ENCODE assay signal across 14 cellular contexts in genomic region chr12:59619461-59620240, GRCh38. TPM values are rescaled to one million over a fixed set of nuclear protein-coding genes. Genes with fewer than 3 reads are reported as not detected.
DNase-seq lines count a peak whose midpoint lies in the region; ATAC-seq and TF ChIP-seq lines count a peak whose summit lies in the region.
"Had no signal": no experiment of that assay in that cellular context is flagged by ENCODE, and none has a peak within 500 bp of the region (broad histone marks: within the 10 kb centered on the region; RNA-seq: fewer than 3 reads in every experiment).

No MANE protein-coding gene starts in this region.

- peak; percentile 79 for ATAC-seq in activated CD4-positive, alpha-beta T cell treated with anti-CD3 and anti-CD28 coated beads for 36 hours
- ATAC-seq in GM21423 (IDR thresholded peaks at IDR 0.05; ENCODE audit: unreplicated experiment) (peak; percentile 56), HG03442 (IDR thresholded peaks at IDR 0.05; ENCODE audit: unreplicated experiment) (peak; percentile 46), naive B cell (ENCODE audit: low read depth in 2 of 2) (peak; percentile 27 to 42), HG03139 (IDR thresholded peaks at IDR 0.05; ENCODE audit: unreplicated experiment) (no peak)

- no peaks in the 10 kb centered on the region for H3K4me1 ChIP-seq in endodermal cell (ENCODE audit: control insufficient read depth, insufficient read depth, low read length)

- no peak overlapping the region for H3K9ac ChIP-seq in endodermal cell (ENCODE audit: extremely low read depth, low read length, poor library complexity, severe bottlenecking)

- H3K27me3 ChIP-seq in endodermal cell (ENCODE audit: control insufficient read depth, insufficient read depth, low read length, poor library complexity, severe bottlenecking) = no peaks in the 10 kb centered on the region

- no peaks in the 10 kb centered on the region for H3K9me3 Mint-ChIP-seq in activated CD4-positive, alpha-beta T cell treated with anti-CD3 and anti-CD28 coated beads for 36 hours (ENCODE audit: low read depth)
- H3K9me3 Mint-ChIP-seq in naive B cell (peaks cover 0 to 2% (median 0%) of the 10 kb centered on the region in 7 donors), endodermal cell (no peaks in the 10 kb centered on the region)

- no peak overlapping the region for H3K27ac Mint-ChIP-seq in activated CD4-positive, alpha-beta T cell treated with anti-CD3 and anti-CD28 coated beads for 36 hours
- H3K27ac Mint-ChIP-seq in naive B cell = peak overlapping the region in 5 of 6 donors; percentile 13 to 56 (median 35)
- no peak overlapping the region for H3K27ac Mint-ChIP-seq in endodermal cell

- intact Hi-C loops in activated CD4-positive, alpha-beta T cell treated with anti-CD3 and anti-CD28 coated beads for 36 hours (cut with DNase I, micrococcal nuclease) = no loop called here

- 67 to 80% methylated on average over 1 of the region's 1 CpG for WGBS in endodermal cell (ENCODE audit: insufficient coverage in 1 of 2, insufficient read length in 1 of 2), 2 experiments

- CTCF ChIA-PET in activated CD4-positive, alpha-beta T cell treated with anti-CD3 and anti-CD28 coated beads for 36 hours (lab: Charles Lee) = no interaction called here

- no peak overlapping the region for H3K4me3 Mint-ChIP-seq in activated CD4-positive, alpha-beta T cell treated with anti-CD3 and anti-CD28 coated beads for 36 hours
- peak overlapping the region in 5 of 8 donors; percentile 22 to 69 (median 59) for H3K4me3 Mint-ChIP-seq in naive B cell
- H3K4me3 Mint-ChIP-seq in endodermal cell = no peak overlapping the region

- H3K4me3 ChIP-seq in endodermal cell (ENCODE audit: low read length) = no peak overlapping the region

- H3K36me3 Mint-ChIP-seq in activated CD4-positive, alpha-beta T cell treated with anti-CD3 and anti-CD28 coated beads for 36 hours (ENCODE audit: low read depth) = peaks cover 5% of the 10 kb centered on the region
- H3K36me3 Mint-ChIP-seq in naive B cell (no peaks in the 10 kb centered on the region), endodermal cell (ENCODE audit: low read depth) (no peaks in the 10 kb centered on the region)

- H3K9me3 ChIP-seq in endodermal cell (ENCODE audit: control insufficient read depth, low read length) = no peaks in the 10 kb centered on the region

- H3K36me3 ChIP-seq in endodermal cell (ENCODE audit: control insufficient read depth, insufficient read depth, low read length) = no peaks in the 10 kb centered on the region

- peaks cover 52% of the 10 kb centered on the region for H3K4me1 Mint-ChIP-seq in activated CD4-positive, alpha-beta T cell treated with anti-CD3 and anti-CD28 coated beads for 36 hours
- peaks cover 25 to 30% (median 27%) of the 10 kb centered on the region in 3 donors for H3K4me1 Mint-ChIP-seq in naive B cell
- no peaks in the 10 kb centered on the region for H3K4me1 Mint-ChIP-seq in endodermal cell

- peak; percentile 9 for DNase-seq in activated CD4-positive, alpha-beta T cell treated with anti-CD3 and anti-CD28 coated beads for 36 hours
- DNase-seq in activated CD4-positive, alpha-beta T cell treated with anti-CD3 and anti-CD28 coated beads, Interleukin-2, amount 50 U/mL, for 1 hour = no peak
- DNase-seq in naive B cell (no peak), endodermal cell (no peak)
- DNase-seq in effector CD8-positive, alpha-beta T cell (lab: John Stamatoyannopoulos, UW) = no peak
- DNase-seq: COR-L47; effector CD4-positive, alpha-beta T cell; mammary epithelial cell; NCI-H187; NCI-H526 treated with DMSO at 0.1 percent for 48 hours; small intestine had no signal

- H3K27ac ChIP-seq in endodermal cell (ENCODE audit: low read depth, low read length) = no peak overlapping the region

- TF ChIP-seq CTCF in endodermal cell (conservative IDR thresholded peaks at IDR 0.05) = no peak

- no peaks in the 10 kb centered on the region for H3K27me3 Mint-ChIP-seq in activated CD4-positive, alpha-beta T cell treated with anti-CD3 and anti-CD28 coated beads for 36 hours
- no peaks in the 10 kb centered on the region for H3K27me3 Mint-ChIP-seq in naive B cell
- no peaks in the 10 kb centered on the region for H3K27me3 Mint-ChIP-seq in endodermal cell (ENCODE audit: insufficient read depth)

- POLR2A ChIA-PET in activated CD4-positive, alpha-beta T cell treated with anti-CD3 and anti-CD28 coated beads for 36 hours (lab: Charles Lee) = no interaction called here

RNA-seq across cellular contexts. Expression of gene SLC16A7, which starts 23.8 kb away (rescaled TPM):
- 10 to 100 TPM; 33.0 to 34.8 TPM for total RNA-seq in activated CD4-positive, alpha-beta T cell treated with anti-CD3 and anti-CD28 coated beads for 36 hours
- polyA plus RNA-seq in naive B cell (ENCODE audit: low read depth in 6 of 6) = 10 to 100 TPM; 12.6 to 38.9 (median 29.1) TPM
- 1 to 10 TPM; 2.2 to 3.6 TPM for total RNA-seq in endodermal cell
- polyA plus RNA-seq in endodermal cell (2013, experiment 1 of 2) = 1.4 TPM
- 1.2 TPM for polyA plus RNA-seq in endodermal cell (2013, experiment 2 of 2)

Comparison
In these comparisons a context has a peak if more than half of its experiments do, and no peak if none do; other contexts are left out.
1. H3K27ac Mint-ChIP-seq: peak in naive B cell (5 of 6); none in activated CD4-positive, alpha-beta T cell treated with anti-CD3 and anti-CD28 coated beads for 36 hours (single experiment) and endodermal cell (single experiment).
2. H3K4me3 Mint-ChIP-seq: peak in naive B cell (5 of 8); none in activated CD4-positive, alpha-beta T cell treated with anti-CD3 and anti-CD28 coated beads for 36 hours (single experiment) and endodermal cell (single experiment).
3. RNA of gene SLC16A7, which starts 23.8 kb away (total RNA-seq): 33.0 to 34.8 TPM in activated CD4-positive, alpha-beta T cell treated with anti-CD3 and anti-CD28 coated beads for 36 hours; 2.2 to 3.6 TPM in endodermal cell; every median in the first group is over 4 times any median in the second.